In genomic region chr10:78438094-78438906, GRCh38 we compare ENCODE assay signal across 1 cellular context.
TF ChIP-seq lines count a peak whose summit lies in the region.

No MANE protein-coding gene starts in this region.

TF ChIP-seq in HepG2, 621 proteins besides CTCF, POLR2A, EP300 and RAD21 (continued from another document):
- TF ChIP-seq ZFP90 (CRISPR knock-in tag; IDR thresholded peaks at IDR 0.05; ENCODE audit: borderline replicate concordance) (0 out of 2 replicates have a peak, but pooled peaks have one; percentile 67), XRCC5 (optimal IDR thresholded peaks at IDR 0.05; ENCODE audit: low read length) (peak; percentile 21), ZNF879 (CRISPR knock-in tag; IDR thresholded peaks at IDR 0.05) (no peak), EED (CRISPR knock-in tag; IDR thresholded peaks at IDR 0.05) (no peak), ASH2L (IDR thresholded peaks at IDR 0.05; ENCODE audit: insufficient read length, low read depth, low read length) (no peak), HNF4G (IDR thresholded peaks at IDR 0.05; ENCODE audit: borderline replicate concordance, low read depth, low read length) (peak; percentile 68), HNF4G (CRISPR knock-in tag; IDR thresholded peaks at IDR 0.05; ENCODE audit: borderline replicate concordance, low read depth) (no peak; the same call in 1 of the 2 replicates), ZNF275 (CRISPR knock-in tag; IDR thresholded peaks at IDR 0.05; ENCODE audit: borderline replicate concordance) (0 out of 2 replicates have a peak, but pooled peaks have one; percentile 38), ZSCAN25 (CRISPR knock-in tag; IDR thresholded peaks at IDR 0.05) (peak; percentile 95), PITX1 (CRISPR knock-in tag; IDR thresholded peaks at IDR 0.05) (peak; percentile 85; the same call in 1 of the 2 replicates), PHF5A (CRISPR knock-in tag; IDR thresholded peaks at IDR 0.05; ENCODE audit: low read depth, unreplicated experiment) (peak; percentile 60), SOX6 (IDR thresholded peaks at IDR 0.05) (no peak), SOX6 (CRISPR knock-in tag; IDR thresholded peaks at IDR 0.05) (peak; percentile 90), MLXIP (CRISPR knock-in tag; IDR thresholded peaks at IDR 0.05; ENCODE audit: borderline replicate concordance) (no peak), KDM6A (CRISPR knock-in tag; IDR thresholded peaks at IDR 0.05; ENCODE audit: low read depth) (peak; percentile 44; the same call in 1 of the 2 replicates)
- TF ChIP-seq, protein P1, sequence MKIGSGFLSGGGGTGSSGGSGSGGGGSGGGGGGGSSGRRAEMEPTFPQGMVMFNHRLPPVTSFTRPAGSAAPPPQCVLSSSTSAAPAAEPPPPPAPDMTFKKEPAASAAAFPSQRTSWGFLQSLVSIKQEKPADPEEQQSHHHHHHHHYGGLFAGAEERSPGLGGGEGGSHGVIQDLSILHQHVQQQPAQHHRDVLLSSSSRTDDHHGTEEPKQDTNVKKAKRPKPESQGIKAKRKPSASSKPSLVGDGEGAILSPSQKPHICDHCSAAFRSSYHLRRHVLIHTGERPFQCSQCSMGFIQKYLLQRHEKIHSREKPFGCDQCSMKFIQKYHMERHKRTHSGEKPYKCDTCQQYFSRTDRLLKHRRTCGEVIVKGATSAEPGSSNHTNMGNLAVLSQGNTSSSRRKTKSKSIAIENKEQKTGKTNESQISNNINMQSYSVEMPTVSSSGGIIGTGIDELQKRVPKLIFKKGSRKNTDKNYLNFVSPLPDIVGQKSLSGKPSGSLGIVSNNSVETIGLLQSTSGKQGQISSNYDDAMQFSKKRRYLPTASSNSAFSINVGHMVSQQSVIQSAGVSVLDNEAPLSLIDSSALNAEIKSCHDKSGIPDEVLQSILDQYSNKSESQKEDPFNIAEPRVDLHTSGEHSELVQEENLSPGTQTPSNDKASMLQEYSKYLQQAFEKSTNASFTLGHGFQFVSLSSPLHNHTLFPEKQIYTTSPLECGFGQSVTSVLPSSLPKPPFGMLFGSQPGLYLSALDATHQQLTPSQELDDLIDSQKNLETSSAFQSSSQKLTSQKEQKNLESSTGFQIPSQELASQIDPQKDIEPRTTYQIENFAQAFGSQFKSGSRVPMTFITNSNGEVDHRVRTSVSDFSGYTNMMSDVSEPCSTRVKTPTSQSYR (CRISPR knock-in tag; IDR thresholded peaks at IDR 0.05; ENCODE audit: borderline replicate concordance) = 0 out of 2 replicates have a peak, but pooled peaks have one; percentile 23
- TF ChIP-seq, protein P2, sequence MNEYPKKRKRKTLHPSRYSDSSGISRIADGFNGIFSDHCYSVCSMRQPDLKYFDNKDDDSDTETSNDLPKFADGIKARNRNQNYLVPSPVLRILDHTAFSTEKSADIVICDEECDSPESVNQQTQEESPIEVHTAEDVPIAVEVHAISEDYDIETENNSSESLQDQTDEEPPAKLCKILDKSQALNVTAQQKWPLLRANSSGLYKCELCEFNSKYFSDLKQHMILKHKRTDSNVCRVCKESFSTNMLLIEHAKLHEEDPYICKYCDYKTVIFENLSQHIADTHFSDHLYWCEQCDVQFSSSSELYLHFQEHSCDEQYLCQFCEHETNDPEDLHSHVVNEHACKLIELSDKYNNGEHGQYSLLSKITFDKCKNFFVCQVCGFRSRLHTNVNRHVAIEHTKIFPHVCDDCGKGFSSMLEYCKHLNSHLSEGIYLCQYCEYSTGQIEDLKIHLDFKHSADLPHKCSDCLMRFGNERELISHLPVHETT (CRISPR knock-in tag; conservative IDR thresholded peaks at IDR 0.05) = no peak
